ENCODE assay signal across 8 cellular contexts in the genomic region with DNA sequence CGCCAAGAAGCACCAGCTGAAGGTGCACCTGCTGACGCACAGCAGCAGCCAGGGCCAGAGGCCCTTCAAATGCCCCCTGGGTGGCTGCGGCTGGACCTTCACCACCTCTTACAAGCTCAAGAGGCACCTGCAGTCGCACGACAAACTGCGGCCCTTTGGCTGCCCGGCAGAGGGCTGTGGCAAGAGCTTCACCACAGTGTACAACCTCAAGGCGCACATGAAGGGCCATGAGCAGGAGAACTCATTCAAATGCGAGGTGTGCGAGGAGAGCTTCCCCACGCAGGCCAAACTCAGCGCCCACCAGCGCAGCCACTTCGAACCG. TPM values are rescaled to one million over a fixed set of nuclear protein-coding genes. Genes with fewer than 3 reads are reported as not detected.
DNase-seq lines count a peak whose midpoint lies in the region; ATAC-seq, FAIRE-seq and TF ChIP-seq lines count a peak whose summit lies in the region.
"Not testable (repeated sequence)": the region's sequence is repeated elsewhere in the genome, so short reads cannot be mapped to it uniquely, and the experiment has no call there.

No MANE protein-coding gene starts in this region.

- not testable (repeated sequence) for H3K4ac ChIP-seq in neuronal stem cell (ENCODE audit: low read length)

- intact Hi-C loops in left cardiac atrium (cut with DNase I) (loop anchor here in 1 of 2 donors (5.0 kb wide), 1 partner anchor 319 kb away; a partner anchor contains a TSS), vagina (cut with DNase I) (loop anchor here (10.0 kb wide), 1 partner anchor 322 kb away; a partner anchor contains a TSS)

- peak overlapping the region; percentile 69 for H3K9ac ChIP-seq in Karpas-422 (ENCODE audit: low read length)
- peak overlapping the region; percentile 68 for H3K9ac ChIP-seq in astrocyte (ENCODE audit: low read length)
- H3K9ac ChIP-seq in neuronal stem cell (ENCODE audit: low read depth, low read length, poor library complexity): not testable (repeated sequence)

- peak overlapping the region; percentile 69 for H3K4me3 Mint-ChIP-seq in astrocyte (ENCODE audit: unreplicated experiment)

- H2BK5ac ChIP-seq in neuronal stem cell (ENCODE audit: low read length): not testable (repeated sequence)

- not testable (repeated sequence) for H2BK120ac ChIP-seq in neuronal stem cell (ENCODE audit: low read depth, low read length)

- not testable (repeated sequence) for H4K20me1 ChIP-seq in Karpas-422 (ENCODE audit: insufficient read depth, low read depth, low read length)
- peaks cover 13% of the 10 kb centered on the region for H4K20me1 ChIP-seq in astrocyte (ENCODE audit: insufficient read depth, low read length)

- not testable (repeated sequence) for H2AK5ac ChIP-seq in neuronal stem cell (ENCODE audit: low read depth, low read length)

- H3K27me3 Mint-ChIP-seq in astrocyte (ENCODE audit: low read depth, unreplicated experiment): not testable (repeated sequence)

- H3K4me3 ChIP-seq in HFF-Myc (replicated peaks; ENCODE audit: low read depth, low read length) (peak overlapping the region; percentile 46), Karpas-422 (ENCODE audit: low read length) (peak overlapping the region; percentile 65; the same call in 1 of the 2 replicates), SJSA1 (peak overlapping the region; percentile 53), astrocyte (ENCODE audit: insufficient read depth, low read depth, low read length) (peak overlapping the region; percentile 23), neuronal stem cell (ENCODE audit: low read length in 2 of 2) (peak overlapping the region; percentile 47 to 86), vagina (peak overlapping the region; percentile 45 to 53)

- H3K4me2 ChIP-seq in Karpas-422 (ENCODE audit: low read depth, low read length, poor library complexity, severe bottlenecking) (peak overlapping the region; percentile 49), astrocyte (ENCODE audit: low read length) (peak overlapping the region; percentile 79), neuronal stem cell (ENCODE audit: insufficient read depth, low read length, poor library complexity, severe bottlenecking) (peak overlapping the region; percentile 45)

- not testable (repeated sequence) for H3K9me3 Mint-ChIP-seq in astrocyte (ENCODE audit: unreplicated experiment)

- H3K23ac ChIP-seq in neuronal stem cell (ENCODE audit: low read depth, low read length, poor library complexity): not testable (repeated sequence)

- not testable (repeated sequence) for H2BK15ac ChIP-seq in neuronal stem cell (ENCODE audit: low read length)

- not testable (repeated sequence) for H3K36me3 ChIP-seq in Karpas-422 (ENCODE audit: insufficient read depth, low read length); SJSA1; astrocyte (ENCODE audit: insufficient read depth, low read length); vagina
- peaks cover 0 to 12% of the 10 kb centered on the region in 2 donors for H3K36me3 ChIP-seq in neuronal stem cell (replicated peaks in 1 of 2; ENCODE audit: control insufficient read depth in 2 of 2, insufficient read depth in 2 of 2, low read length in 2 of 2)

- ATAC-seq in left cardiac atrium: peak; percentile 24 to 45

- not testable (repeated sequence) for H3K14ac ChIP-seq in neuronal stem cell (ENCODE audit: low read length)

- not testable (repeated sequence) for H3K27ac Mint-ChIP-seq in astrocyte (ENCODE audit: unreplicated experiment)

- not testable (repeated sequence) for H3K27me3 ChIP-seq in Karpas-422 (ENCODE audit: low read length); SJSA1 (replicated peaks); astrocyte (ENCODE audit: insufficient read depth, low read length); neuronal stem cell (ENCODE audit: control insufficient read depth in 3 of 3, insufficient read depth in 3 of 3, low read depth in 1 of 3, low read length in 3 of 3); vagina

- H3K9me2 ChIP-seq in Karpas-422 (replicated peaks; ENCODE audit: insufficient read depth, low read length): not testable (repeated sequence)

- H3K18ac ChIP-seq in neuronal stem cell (ENCODE audit: low read length): not testable (repeated sequence)

- TF ChIP-seq POLR2A in vagina (IDR thresholded peaks at IDR 0.05): not testable (repeated sequence)

- H2AFZ ChIP-seq in Karpas-422 (ENCODE audit: low read length); astrocyte (ENCODE audit: low read depth, low read length): not testable (repeated sequence)
- H2AFZ ChIP-seq in neuronal stem cell (ENCODE audit: low read length): peak overlapping the region; percentile 86

- not testable (repeated sequence) for H2BK12ac ChIP-seq in neuronal stem cell (ENCODE audit: low read length)

- not testable (repeated sequence) for H4K8ac ChIP-seq in neuronal stem cell (ENCODE audit: low read depth, low read length)

- peaks cover 19% of the 10 kb centered on the region for H3K4me1 Mint-ChIP-seq in astrocyte (ENCODE audit: low read depth, unreplicated experiment)

- not testable (repeated sequence) for H3K36me3 Mint-ChIP-seq in astrocyte (ENCODE audit: low read depth, unreplicated experiment)

- not testable (repeated sequence) for H3K79me1 ChIP-seq in neuronal stem cell (ENCODE audit: low read depth, low read length)

- H4K91ac ChIP-seq in neuronal stem cell (ENCODE audit: low read depth, low read length, poor library complexity): not testable (repeated sequence)

- H3K9me3 ChIP-seq in Karpas-422 (ENCODE audit: low read length); SJSA1 (replicated peaks); astrocyte (ENCODE audit: insufficient read depth, low read depth, low read length); neuronal stem cell (replicated peaks in 1 of 2; ENCODE audit: control insufficient read depth in 2 of 2, insufficient read depth in 1 of 2, low read depth in 1 of 2, low read length in 2 of 2); vagina: not testable (repeated sequence)

- peaks cover 19% of the 10 kb centered on the region for H3K79me2 ChIP-seq in Karpas-422 (ENCODE audit: low read length)
- H3K79me2 ChIP-seq in astrocyte (ENCODE audit: insufficient read depth, low read length): peaks cover 22% of the 10 kb centered on the region

- no CpG with 5 or more reads among the region's 15 CpGs for WGBS in neuronal stem cell (ENCODE audit: extremely low coverage in 2 of 2, insufficient read length in 2 of 2, insufficient replicate concordance in 1 of 2), 2 donors

- H3K27ac ChIP-seq in Karpas-422 (ENCODE audit: low read length); SJSA1; astrocyte (ENCODE audit: low read depth, low read length); neuronal stem cell (replicated peaks; ENCODE audit: low read length): not testable (repeated sequence)
- H3K27ac ChIP-seq in vagina: peak overlapping the region; percentile 90

- TF ChIP-seq CTCF in GM12874 (IDR thresholded peaks at IDR 0.05; ENCODE audit: insufficient read depth, low read depth, low read length): 0 out of 2 replicates have a peak, but pooled peaks have one; percentile 11
- not testable (repeated sequence) for TF ChIP-seq CTCF in HFF-Myc (IDR thresholded peaks at IDR 0.05; ENCODE audit: low read depth, low read length, missing control alignments); astrocyte (IDR thresholded peaks at IDR 0.05; ENCODE audit: insufficient read depth, low read depth, low read length); vagina (IDR thresholded peaks at IDR 0.05)

- DNase-seq in HFF-Myc (ENCODE audit: extremely low read depth, low read depth); Karpas-422; vagina (ENCODE audit: extremely low spot score in 2 of 2): not testable (repeated sequence)
- DNase-seq in SJSA1 (ENCODE audit: low read depth in 1 of 2, low spot score in 2 of 2): peak in 1 of 2 experiments; percentile 45
- DNase-seq in astrocyte (ENCODE audit: low read depth): peak; percentile 24
- DNase-seq in left cardiac atrium: peak; percentile 27
- peak; percentile 8 for DNase-seq in neuronal stem cell (ENCODE audit: low spot score)

- H3K4me1 ChIP-seq in Karpas-422 (ENCODE audit: low read length) (peaks cover 10% of the 10 kb centered on the region), SJSA1 (replicated peaks) (peaks cover 21% of the 10 kb centered on the region), astrocyte (ENCODE audit: insufficient read depth, low read length) (peaks cover 20% of the 10 kb centered on the region), vagina (peaks cover 12% of the 10 kb centered on the region)
- not testable (repeated sequence) for H3K4me1 ChIP-seq in neuronal stem cell (ENCODE audit: control insufficient read depth in 2 of 2, insufficient read depth in 1 of 2, low read depth in 1 of 2, low read length in 2 of 2)

- not testable (repeated sequence) for FAIRE-seq in astrocyte (lab: Jason Lieb, UNC)

RNA-seq across cellular contexts. Expression of a gene that starts 1.0 kb away (rescaled TPM):
- 7.7 and 13.6 TPM in 2 replicates for total RNA-seq in Karpas-422 (2014; rRNA removed; shearing (Covaris generic); ENCODE audit: low replicate concordance)
- 7.7 and 8.2 TPM in 2 replicates for total RNA-seq in SJSA1 (2014; rRNA removed; shearing (Covaris generic))
- 4.8 and 5.1 TPM in 2 replicates for total RNA-seq in astrocyte
- 1 to 10 TPM; 3.9 to 5.3 TPM for total RNA-seq in left cardiac atrium
- 4.1 TPM for polyA plus RNA-seq in neuronal stem cell (2013, experiment 1 of 2)
- 4.3 TPM for polyA plus RNA-seq in neuronal stem cell (2013, experiment 2 of 2)
- 9.1 TPM for total RNA-seq in vagina
